In the genomic region with DNA sequence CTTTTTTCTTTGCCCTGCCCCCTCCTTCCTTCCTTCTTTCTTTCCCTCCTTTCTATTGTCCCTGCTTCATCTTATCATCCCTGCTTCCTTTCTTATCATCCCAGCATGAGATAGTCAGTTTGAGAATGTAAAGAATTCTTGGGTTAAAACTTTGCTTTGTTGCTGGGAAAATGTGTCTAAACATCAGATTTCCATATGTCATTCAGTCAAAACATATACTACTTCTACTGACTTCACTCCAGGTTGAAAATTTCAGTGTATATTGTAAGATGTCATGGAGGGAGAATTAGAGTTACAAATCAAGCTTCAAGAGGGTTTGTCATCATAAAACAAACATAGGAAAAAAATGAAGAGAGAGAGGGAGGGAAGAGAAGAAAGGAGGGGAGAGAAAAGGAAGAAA, we compare ENCODE assay signal across 17 cellular contexts.
DNase-seq lines count a peak whose midpoint lies in the region; ATAC-seq and TF ChIP-seq lines count a peak whose summit lies in the region.
"Had no signal": no experiment of that assay in that cellular context is flagged by ENCODE, and none has a peak within 500 bp of the region (broad histone marks: within the 10 kb centered on the region; RNA-seq: fewer than 3 reads in every experiment).

No MANE protein-coding gene starts in this region.

- H2BK5ac ChIP-seq in mesendoderm (ENCODE audit: low read length): no peak overlapping the region

- peaks cover 2% of the 10 kb centered on the region; the same call in 1 of the 2 replicates for H3K4me1 ChIP-seq in HUES6 (ENCODE audit: control insufficient read depth, insufficient read depth, low read length)
- peaks cover 1% of the 10 kb centered on the region for H3K4me1 ChIP-seq in mesendoderm (ENCODE audit: control insufficient read depth, low read depth, low read length)
- H3K4me1 ChIP-seq in PC-3 (ENCODE audit: insufficient read depth, low read length): no peaks in the 10 kb centered on the region; the same call in 1 of the 2 replicates

- H4K8ac ChIP-seq in mesendoderm (ENCODE audit: low read depth, low read length): no peak overlapping the region

- no peak overlapping the region for H3K23ac ChIP-seq in mesendoderm (ENCODE audit: low read length)

- H3K9ac ChIP-seq in HUES6 (ENCODE audit: low read length) (no peak overlapping the region), mesendoderm (ENCODE audit: low read length) (no peak overlapping the region), PC-3 (ENCODE audit: low read length) (no peak overlapping the region)
- H3K9ac ChIP-seq: GM23248 had no signal

- peak overlapping the region; percentile 83 for H3K27ac Mint-ChIP-seq in neural crest cell (ENCODE audit: unreplicated experiment)
- H3K27ac Mint-ChIP-seq: CD4-positive, alpha-beta T cell; HFFc6; IgD-negative memory B cell had no signal

- no peak overlapping the region for H2AFZ ChIP-seq in PC-3 (ENCODE audit: low read length)
- H2AFZ ChIP-seq: GM23248 had no signal

- TF ChIP-seq CTCF in neural crest cell (conservative IDR thresholded peaks at IDR 0.05) (no peak), PC-3 (conservative IDR thresholded peaks at IDR 0.05; ENCODE audit: low read depth, low read length) (no peak)

- H3K9me3 Mint-ChIP-seq in neural crest cell: peaks cover 19% of the 10 kb centered on the region

- H3K4me1 Mint-ChIP-seq in neural crest cell: peaks cover 4% of the 10 kb centered on the region

- peak overlapping the region; percentile 9; the same call in 1 of the 2 replicates for H3K27ac ChIP-seq in HUES6 (ENCODE audit: low read depth, low read length)
- no peak overlapping the region for H3K27ac ChIP-seq in mesendoderm (ENCODE audit: low read depth, low read length)
- H3K27ac ChIP-seq in PC-3 (ENCODE audit: low read length): no peak overlapping the region
- H3K27ac ChIP-seq: C4-2B, GM23248 had no signal

- H2AK5ac ChIP-seq in mesendoderm (ENCODE audit: low read length): no peak overlapping the region

- peaks cover 23% of the 10 kb centered on the region for H3K9me3 ChIP-seq in HUES6 (ENCODE audit: control insufficient read depth, insufficient read depth, low read depth, low read length)
- H3K9me3 ChIP-seq in PC-3 (ENCODE audit: low read length): no peaks in the 10 kb centered on the region

- H3K4me3 Mint-ChIP-seq in neural crest cell: no peak overlapping the region
- H3K4me3 Mint-ChIP-seq: CD4-positive, alpha-beta T cell; HFFc6; IgD-negative memory B cell had no signal

- no peak overlapping the region for H3K18ac ChIP-seq in mesendoderm (ENCODE audit: low read length)

- ATAC-seq in PC-3: no peak
- ATAC-seq: HCT116 had no signal

- CTCF ChIA-PET in PC-3 (lab: Charles Lee): interaction anchor here (0.6 kb wide), 1 partner anchor 204 kb away, joined by 4 read pairs; no protein-coding TSS in a partner anchor

- no peaks in the 10 kb centered on the region for H3K27me3 Mint-ChIP-seq in neural crest cell (ENCODE audit: low read depth)
- H3K27me3 Mint-ChIP-seq: CD4-positive, alpha-beta T cell; IgD-negative memory B cell had no signal

- no peak overlapping the region for H4K5ac ChIP-seq in mesendoderm (ENCODE audit: low read length)

- H3K79me1 ChIP-seq in mesendoderm (ENCODE audit: low read length): no peaks in the 10 kb centered on the region

- H3K56ac ChIP-seq in mesendoderm (ENCODE audit: low read length): no peak overlapping the region

- H3K4ac ChIP-seq in mesendoderm (ENCODE audit: low read depth, low read length): no peak overlapping the region

- H3K79me2 ChIP-seq in mesendoderm (ENCODE audit: control insufficient read depth, insufficient read depth, low read length): no peaks in the 10 kb centered on the region
- H3K79me2 ChIP-seq in PC-3 (ENCODE audit: low read length): no peaks in the 10 kb centered on the region

- no TSS peak for BruUV-seq in PC-3 (replicated peaks; lab: Mats Ljungman, UMichigan)

- H3K27me3 ChIP-seq in HUES6 (ENCODE audit: control insufficient read depth, insufficient read depth, low read length) (no peaks in the 10 kb centered on the region), mesendoderm (ENCODE audit: insufficient read depth, low read length, poor library complexity) (no peaks in the 10 kb centered on the region), PC-3 (ENCODE audit: low read length) (no peaks in the 10 kb centered on the region)

- H3F3A ChIP-seq in PC-3 (ENCODE audit: low read length, unreplicated experiment): no peaks in the 10 kb centered on the region

- peak overlapping the region; percentile 57 for H2BK15ac ChIP-seq in mesendoderm (replicated peaks; ENCODE audit: low read depth)

- POLR2A ChIA-PET in PC-3 (lab: Charles Lee; ENCODE audit: unreplicated experiment): no interaction called here

- no peak overlapping the region for H2BK120ac ChIP-seq in mesendoderm (ENCODE audit: low read depth, low read length)

- H3K9me2 ChIP-seq in PC-3 (replicated peaks; ENCODE audit: low read length): no peaks in the 10 kb centered on the region

- no peak overlapping the region for H3K4me3 ChIP-seq in HUES6 (ENCODE audit: low read depth, low read length)
- no peak overlapping the region for H3K4me3 ChIP-seq in mesendoderm (ENCODE audit: low read length)
- no peak overlapping the region for H3K4me3 ChIP-seq in PC-3 (ENCODE audit: low read length)
- H3K4me3 ChIP-seq: GM23248 had no signal

- H4K20me1 ChIP-seq in PC-3 (ENCODE audit: low read length): no peaks in the 10 kb centered on the region

- H3K4me2 ChIP-seq in mesendoderm (ENCODE audit: low read length) (no peak overlapping the region), PC-3 (ENCODE audit: low read length) (no peak overlapping the region)

- DNase-seq in mesendoderm (peak; percentile 81), neural crest cell (ENCODE audit: low read depth, low spot score) (no peak), PC-3 (no peak), MV-4-11 (lab: John Stamatoyannopoulos, UW) (no peak), AML-193 (lab: John Stamatoyannopoulos, UW) (no peak)
- DNase-seq: ACHN; CD4-positive, alpha-beta T cell; DMS153; DMS79; GDM1; GM23248; HFFc6; KBM-7 had no signal

- H3K36me3 ChIP-seq in HUES6 (ENCODE audit: control insufficient read depth, insufficient read depth, low read length) (peaks cover 9% of the 10 kb centered on the region), mesendoderm (ENCODE audit: control insufficient read depth, insufficient read depth, low read length) (no peaks in the 10 kb centered on the region), PC-3 (ENCODE audit: low read depth, low read length) (no peaks in the 10 kb centered on the region)

- H3K36me3 Mint-ChIP-seq in neural crest cell (ENCODE audit: low read depth): peaks cover 46% of the 10 kb centered on the region

- intact Hi-C loops in PC-3 (cut with micrococcal nuclease): no loop called here
